8 cellular contexts compared by ENCODE assay signal in genomic region chr10:14952851-14953451, GRCh38.
DNase-seq lines count a peak whose midpoint lies in the region; ATAC-seq lines count a peak whose summit lies in the region.

No MANE protein-coding gene starts in this region.

- no peak for ATAC-seq in HG02571 (IDR thresholded peaks at IDR 0.05; ENCODE audit: unreplicated experiment)

- H3K9ac ChIP-seq in ES-I3 (ENCODE audit: low read depth, low read length) (peak overlapping the region; percentile 90), NT2/D1 (ENCODE audit: insufficient read length, low read depth) (peak overlapping the region; percentile 81)

- H3K9me3 ChIP-seq in ES-I3 (ENCODE audit: control insufficient read depth, insufficient read depth, low read length), result no peaks in the 10 kb centered on the region
- no peaks in the 10 kb centered on the region for H3K9me3 ChIP-seq in NT2/D1 (ENCODE audit: insufficient read depth, low read length)
- H3K9me3 ChIP-seq in effector memory CD4-positive, alpha-beta T cell (ENCODE audit: control insufficient read depth, low read length), result no peaks in the 10 kb centered on the region
- H3K9me3 ChIP-seq in neuron (ENCODE audit: low read length), result no peaks in the 10 kb centered on the region

- H3K36me3 ChIP-seq in ES-I3 (ENCODE audit: insufficient read depth, low read length) (no peaks in the 10 kb centered on the region), NT2/D1 (ENCODE audit: insufficient read depth, insufficient read length, low read length) (peaks cover 11% of the 10 kb centered on the region), neuron (ENCODE audit: insufficient read depth, low read length) (peaks cover 10% of the 10 kb centered on the region)
- peaks cover 11% of the 10 kb centered on the region for H3K36me3 ChIP-seq in effector memory CD4-positive, alpha-beta T cell (ENCODE audit: control insufficient read depth, insufficient read depth, low read length)

- H2AFZ ChIP-seq in neuron (ENCODE audit: low read depth, low read length), result peak overlapping the region; percentile 94

- H3K27ac ChIP-seq in effector memory CD4-positive, alpha-beta T cell (ENCODE audit: insufficient read depth, low read length, poor library complexity, severe bottlenecking), result peak overlapping the region; percentile 81
- no peak overlapping the region for H3K27ac ChIP-seq in caudate nucleus (ENCODE audit: low read depth, low read length)

- H3K4me1 ChIP-seq in ES-I3 (ENCODE audit: insufficient read depth, low read length) (no peaks in the 10 kb centered on the region), NT2/D1 (ENCODE audit: insufficient read depth, insufficient read length) (no peaks in the 10 kb centered on the region), neuron (ENCODE audit: insufficient read depth, low read length) (peaks cover 9% of the 10 kb centered on the region)
- peaks cover 17% of the 10 kb centered on the region for H3K4me1 ChIP-seq in effector memory CD4-positive, alpha-beta T cell (ENCODE audit: control insufficient read depth, insufficient read depth, low read length, poor library complexity, severe bottlenecking)

- H3K27me3 ChIP-seq in NT2/D1 (ENCODE audit: insufficient read depth, insufficient read length) (no peaks in the 10 kb centered on the region), neuron (ENCODE audit: insufficient read depth, low read length) (no peaks in the 10 kb centered on the region)
- no peaks in the 10 kb centered on the region for H3K27me3 ChIP-seq in effector memory CD4-positive, alpha-beta T cell (replicated peaks; ENCODE audit: control insufficient read depth, insufficient read depth, low read length, poor library complexity, severe bottlenecking)

- H3K4me3 ChIP-seq in NT2/D1 (ENCODE audit: insufficient read length, low read depth) (peak overlapping the region; percentile 78), neuron (ENCODE audit: low read length) (peak overlapping the region; percentile 57)
- H3K4me3 ChIP-seq in effector memory CD4-positive, alpha-beta T cell (ENCODE audit: insufficient read depth, low read depth, low read length, poor library complexity, severe bottlenecking), result peak overlapping the region; percentile 56

- DNase-seq in NT2/D1 (ENCODE audit: low read depth, low spot score) (peak; percentile 22), amygdala (lab: John Stamatoyannopoulos, UW) (no peak), caudate nucleus (lab: John Stamatoyannopoulos, UW) (no peak), anterior cingulate cortex (lab: John Stamatoyannopoulos, UW) (no peak)
- no peak for DNase-seq in effector memory CD4-positive, alpha-beta T cell
